25 cellular contexts compared by ENCODE assay signal in the genomic region with DNA sequence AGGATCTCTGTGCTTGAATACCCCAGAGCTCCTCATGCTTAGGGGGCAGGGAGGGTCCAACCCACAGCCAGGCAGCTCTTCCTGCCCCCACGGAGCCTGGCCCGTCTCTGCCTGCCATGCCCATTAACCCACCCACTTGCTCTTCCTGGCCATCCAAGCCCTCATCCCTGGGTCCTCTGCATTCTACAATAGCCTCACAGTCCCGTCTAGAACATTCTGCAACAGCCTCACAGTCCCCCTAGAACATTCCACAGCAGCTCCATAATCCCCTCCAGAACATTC. TPM values are rescaled to one million over a fixed set of nuclear protein-coding genes. Genes with fewer than 3 reads are reported as not detected.
A peak's percentile ranks its signal among the peaks of the same experiment; 100 is the strongest.
DNase-seq lines count a peak whose midpoint lies in the region; ATAC-seq and TF ChIP-seq lines count a peak whose summit lies in the region.
"Had no signal": no experiment of that assay in that cellular context is flagged by ENCODE, and none has a peak within 500 bp of the region (broad histone marks: within the 10 kb centered on the region; RNA-seq: fewer than 3 reads in every experiment).

No MANE protein-coding gene starts in this region.

- H3K18ac ChIP-seq in trophoblast cell (ENCODE audit: low read length): no peak overlapping the region

- no peak overlapping the region for H2BK5ac ChIP-seq in trophoblast cell (ENCODE audit: low read depth, low read length, poor library complexity)

- H3K4me3 Mint-ChIP-seq in activated CD4-positive, alpha-beta T cell treated with anti-CD3 and anti-CD28 coated beads, Interleukin-2, amount 10 ng/mL, durations not matched to agents 7 days and 5 days: no peak overlapping the region
- H3K4me3 Mint-ChIP-seq in central memory CD8-positive, alpha-beta T cell: no peak overlapping the region
- no peak overlapping the region for H3K4me3 Mint-ChIP-seq in nephron
- H3K4me3 Mint-ChIP-seq: GM23338 had no signal

- no peak overlapping the region for H4K91ac ChIP-seq in trophoblast cell (ENCODE audit: low read depth, low read length)

- no peak overlapping the region for H4K12ac ChIP-seq in trophoblast cell (ENCODE audit: low read depth, low read length)

- DNase-seq in activated CD4-positive, alpha-beta T cell treated with anti-CD3 and anti-CD28 coated beads, Interleukin-2, amount 10 ng/mL, durations not matched to agents 7 days and 5 days: no peak
- DNase-seq in activated CD4-positive, alpha-beta T cell treated with anti-CD3 and anti-CD28 coated beads, Interleukin-2, amount 50 U/mL, for 4 hours: no peak
- no peak for DNase-seq in central memory CD8-positive, alpha-beta T cell (ENCODE audit: low spot score in 2 of 2)
- DNase-seq in suprapubic skin (ENCODE audit: low spot score in 2 of 2) (peak; percentile 13 to 60), trophoblast cell (no peak), NCI-H226 (no peak)
- DNase-seq: ACHN, C1 segment of cervical spinal cord, HCEC 1CT, IMR-90, NCI-H1105 treated with DMSO at 0.1 percent for 48 hours, NCI-H1694, NCI-H2081, NCI-H2171 treated with DMSO at 0.1 percent for 48 hours, NCI-H446, NCI-H526, SJCRH30 had no signal

- no peak overlapping the region for H2BK120ac ChIP-seq in trophoblast cell (ENCODE audit: insufficient read depth, low read length, poor library complexity)

- POLR2A ChIA-PET in activated CD4-positive, alpha-beta T cell treated with anti-CD3 and anti-CD28 coated beads, Interleukin-2, amount 10 ng/mL, durations not matched to agents 7 days and 5 days (lab: Charles Lee): no interaction called here

- H3K4ac ChIP-seq in trophoblast cell (ENCODE audit: low read depth, low read length): no peak overlapping the region

- no peaks in the 10 kb centered on the region for H3K9me3 Mint-ChIP-seq in activated CD4-positive, alpha-beta T cell treated with anti-CD3 and anti-CD28 coated beads, Interleukin-2, amount 10 ng/mL, durations not matched to agents 7 days and 5 days
- H3K9me3 Mint-ChIP-seq in central memory CD8-positive, alpha-beta T cell: no peaks in the 10 kb centered on the region
- peaks cover 7% of the 10 kb centered on the region for H3K9me3 Mint-ChIP-seq in nephron

- TF ChIP-seq CTCF in nephron (IDR thresholded peaks at IDR 0.05; ENCODE audit: unreplicated experiment in 3 of 3): no peak
- TF ChIP-seq CTCF in suprapubic skin (IDR thresholded peaks at IDR 0.05): no peak

- no peak overlapping the region for H3K4me3 ChIP-seq in suprapubic skin
- no peak overlapping the region for H3K4me3 ChIP-seq in trophoblast cell (ENCODE audit: low read depth, low read length)
- H3K4me3 ChIP-seq: GM23338, Peyer's patch, SJCRH30 had no signal

- no peak for TF ChIP-seq POLR2A in suprapubic skin (IDR thresholded peaks at IDR 0.05)

- no peak overlapping the region for H2AK5ac ChIP-seq in trophoblast cell (ENCODE audit: low read length)

- WGBS in suprapubic skin: 88% methylated on average over 3 of the region's 3 CpGs
- WGBS in trophoblast cell (ENCODE audit: extremely low coverage, insufficient coverage, insufficient read length): no CpG with 5 or more reads among the region's 3 CpGs

- H2AFZ ChIP-seq in trophoblast cell (ENCODE audit: insufficient read depth, low read length, poor library complexity): no peak overlapping the region
- H2AFZ ChIP-seq: GM23338 had no signal

- TF ChIP-seq EP300 in suprapubic skin (IDR thresholded peaks at IDR 0.05): no peak

- H3K27ac Mint-ChIP-seq in activated CD4-positive, alpha-beta T cell treated with anti-CD3 and anti-CD28 coated beads, Interleukin-2, amount 10 ng/mL, durations not matched to agents 7 days and 5 days: peak overlapping the region; percentile 48
- H3K27ac Mint-ChIP-seq in central memory CD8-positive, alpha-beta T cell (ENCODE audit: low read depth): peak overlapping the region; percentile 39
- H3K27ac Mint-ChIP-seq in nephron: peak overlapping the region in 2 of 3 experiments; percentile 66
- H3K27ac Mint-ChIP-seq: GM23338 had no signal

- CTCF ChIA-PET in activated CD4-positive, alpha-beta T cell treated with anti-CD3 and anti-CD28 coated beads, Interleukin-2, amount 10 ng/mL, durations not matched to agents 7 days and 5 days (lab: Charles Lee): interaction anchor here (1.2 to 3.5 kb wide), 3 partner anchors 12 to 103 kb away, joined by 3 to 13 read pairs (median 4); no protein-coding TSS in a partner anchor

- no peaks in the 10 kb centered on the region for H3K36me3 Mint-ChIP-seq in activated CD4-positive, alpha-beta T cell treated with anti-CD3 and anti-CD28 coated beads, Interleukin-2, amount 10 ng/mL, durations not matched to agents 7 days and 5 days (ENCODE audit: low read depth)
- peaks cover 2% of the 10 kb centered on the region for H3K36me3 Mint-ChIP-seq in central memory CD8-positive, alpha-beta T cell (ENCODE audit: insufficient read depth)
- H3K36me3 Mint-ChIP-seq in nephron (ENCODE audit: low read depth): no peaks in the 10 kb centered on the region

- H3K4me2 ChIP-seq in trophoblast cell (ENCODE audit: low read length): no peak overlapping the region
- H3K4me2 ChIP-seq: GM23338, KMS-11 had no signal

- no peaks in the 10 kb centered on the region for H3K79me1 ChIP-seq in trophoblast cell (ENCODE audit: low read length)

- H2BK12ac ChIP-seq in trophoblast cell (ENCODE audit: low read length): no peak overlapping the region

- H3K79me2 ChIP-seq in trophoblast cell (ENCODE audit: control insufficient read depth, insufficient read depth, low read length, poor library complexity): no peaks in the 10 kb centered on the region

- H3K14ac ChIP-seq in trophoblast cell (ENCODE audit: low read length): no peak overlapping the region

- H3K27me3 ChIP-seq in suprapubic skin: no peaks in the 10 kb centered on the region
- H3K27me3 ChIP-seq in trophoblast cell (ENCODE audit: insufficient read depth, low read length): no peaks in the 10 kb centered on the region
- H3K27me3 ChIP-seq: Peyer's patch, SJCRH30 had no signal

- H3K23ac ChIP-seq in trophoblast cell (ENCODE audit: low read length): no peak overlapping the region

- H4K8ac ChIP-seq in trophoblast cell (ENCODE audit: low read depth, low read length): no peak overlapping the region

- H3K27me3 Mint-ChIP-seq in activated CD4-positive, alpha-beta T cell treated with anti-CD3 and anti-CD28 coated beads, Interleukin-2, amount 10 ng/mL, durations not matched to agents 7 days and 5 days: peaks cover 12% of the 10 kb centered on the region
- no peaks in the 10 kb centered on the region for H3K27me3 Mint-ChIP-seq in central memory CD8-positive, alpha-beta T cell
- H3K27me3 Mint-ChIP-seq in nephron (ENCODE audit: low read depth): no peaks in the 10 kb centered on the region

- H3K4me1 ChIP-seq in suprapubic skin: peaks cover 24% of the 10 kb centered on the region
- no peaks in the 10 kb centered on the region for H3K4me1 ChIP-seq in trophoblast cell (ENCODE audit: control insufficient read depth in 1 of 2, insufficient read depth in 2 of 2, low read length in 2 of 2)
- H3K4me1 ChIP-seq: SJCRH30 had no signal

- H3K27ac ChIP-seq in suprapubic skin (no peak overlapping the region), trophoblast cell (ENCODE audit: low read depth, low read length) (no peak overlapping the region)
- H3K27ac ChIP-seq: 22Rv1, KMS-11, Peyer's patch, SJCRH30 had no signal

- H3K9me3 ChIP-seq in suprapubic skin: no peaks in the 10 kb centered on the region
- H3K9me3 ChIP-seq in trophoblast cell (ENCODE audit: insufficient read depth, low read depth, low read length): peaks cover 15% of the 10 kb centered on the region
- H3K9me3 ChIP-seq: Peyer's patch, SJCRH30 had no signal

- no peak overlapping the region for H3K9ac ChIP-seq in trophoblast cell (ENCODE audit: low read length)
- H3K9ac ChIP-seq: KMS-11 had no signal

- H3K36me3 ChIP-seq in suprapubic skin: no peaks in the 10 kb centered on the region
- no peaks in the 10 kb centered on the region for H3K36me3 ChIP-seq in trophoblast cell (ENCODE audit: control insufficient read depth in 1 of 2, insufficient read depth in 2 of 2, low read length in 2 of 2)
- H3K36me3 ChIP-seq: Peyer's patch, SJCRH30 had no signal

- ATAC-seq in central memory CD8-positive, alpha-beta T cell (replicated peaks; ENCODE audit: extremely low read depth, poor library complexity, severe bottlenecking): no peak
- no peak for ATAC-seq in HG02678 (IDR thresholded peaks at IDR 0.05; ENCODE audit: unreplicated experiment)

- no peaks in the 10 kb centered on the region for H3K4me1 Mint-ChIP-seq in activated CD4-positive, alpha-beta T cell treated with anti-CD3 and anti-CD28 coated beads, Interleukin-2, amount 10 ng/mL, durations not matched to agents 7 days and 5 days
- peaks cover 12% of the 10 kb centered on the region for H3K4me1 Mint-ChIP-seq in central memory CD8-positive, alpha-beta T cell
- peaks cover 13% of the 10 kb centered on the region for H3K4me1 Mint-ChIP-seq in nephron
- H3K4me1 Mint-ChIP-seq: GM23338 had no signal

RNA-seq across cellular contexts. Expression of a gene that starts 15.1 kb away (rescaled TPM):
- 10 to 100 TPM; 77.6 to 98.9 TPM for total RNA-seq in activated CD4-positive, alpha-beta T cell treated with anti-CD3 and anti-CD28 coated beads, Interleukin-2, amount 10 ng/mL, durations not matched to agents 7 days and 5 days
- 1 to 10 TPM in 1 of 4 donors, under 1 TPM in 1, not detected in 2; 0.26 to 4.3 TPM for total RNA-seq in suprapubic skin
- polyA plus RNA-seq in trophoblast cell (2013): not detected in 2 replicates
- total RNA-seq: Daoy, GM23338, IMR-90 had no signal
- polyA plus RNA-seq: GM23338 had no signal

RNA-seq across cellular contexts. Expression of a gene that starts 15.2 kb away (rescaled TPM):
- total RNA-seq in activated CD4-positive, alpha-beta T cell treated with anti-CD3 and anti-CD28 coated beads, Interleukin-2, amount 10 ng/mL, durations not matched to agents 7 days and 5 days: 10 to 100 TPM; 66.4 to 81.0 TPM
- 1 to 10 TPM in 2 of 4 donors, not detected in 2; 1.2 to 2.5 TPM for total RNA-seq in suprapubic skin
- not detected in 2 replicates for polyA plus RNA-seq in trophoblast cell (2013)
- total RNA-seq: GM23338, IMR-90, SJCRH30 had no signal
- polyA plus RNA-seq: GM23338, IMR-90 had no signal

RNA-seq across cellular contexts. Expression of a gene that starts 46.5 kb away (rescaled TPM):
- total RNA-seq in activated CD4-positive, alpha-beta T cell treated with anti-CD3 and anti-CD28 coated beads, Interleukin-2, amount 10 ng/mL, durations not matched to agents 7 days and 5 days: under 1 TPM; 0.31 to 0.40 TPM
- total RNA-seq in suprapubic skin: 10 to 100 TPM; 11.4 to 18.0 (median 15.9) TPM
- 0.59 and 0.60 TPM in 2 replicates for polyA plus RNA-seq in trophoblast cell (2013)
- total RNA-seq: Daoy, IMR-90, OCI-LY7, SJCRH30 had no signal
- polyA plus RNA-seq: IMR-90 had no signal

Comparison
In these comparisons a context has a peak if more than half of its experiments do, and no peak if none do; other contexts are left out.
1. DNase-seq: peak in suprapubic skin (2 of 2); none in activated CD4-positive, alpha-beta T cell treated with anti-CD3 and anti-CD28 coated beads, Interleukin-2, amount 10 ng/mL, durations not matched to agents 7 days and 5 days (single experiment), activated CD4-positive, alpha-beta T cell treated with anti-CD3 and anti-CD28 coated beads, Interleukin-2, amount 50 U/mL, for 4 hours (0 of 2), central memory CD8-positive, alpha-beta T cell (0 of 2), trophoblast cell (0 of 2) and NCI-H226 (single experiment).
2. RNA of a gene that starts 15.1 kb away (total RNA-seq): 77.6 to 98.9 TPM in activated CD4-positive, alpha-beta T cell treated with anti-CD3 and anti-CD28 coated beads, Interleukin-2, amount 10 ng/mL, durations not matched to agents 7 days and 5 days; 0.26 to 4.3 TPM in suprapubic skin; every median in the first group is over 10 times any median in the second.
3. RNA of a gene that starts 15.2 kb away (total RNA-seq): 66.4 to 81.0 TPM in activated CD4-positive, alpha-beta T cell treated with anti-CD3 and anti-CD28 coated beads, Interleukin-2, amount 10 ng/mL, durations not matched to agents 7 days and 5 days; 1.2 to 2.5 TPM in suprapubic skin; every median in the first group is over 10 times any median in the second.
4. RNA of a gene that starts 46.5 kb away (total RNA-seq): 11.4 to 18.0 TPM in suprapubic skin; 0.31 to 0.40 TPM in activated CD4-positive, alpha-beta T cell treated with anti-CD3 and anti-CD28 coated beads, Interleukin-2, amount 10 ng/mL, durations not matched to agents 7 days and 5 days; every median in the first group is over 4 times any median in the second.
5. Peak in every context shown above with its lines, with median percentiles within 50 percentile points of each other: H3K27ac Mint-ChIP-seq.